ENCODE assay signal across 15 cellular contexts in genomic region chr19:1768248-1768647, GRCh38. TPM values are rescaled to one million over a fixed set of nuclear protein-coding genes. Genes with fewer than 3 reads are reported as not detected.
DNase-seq lines count a peak whose midpoint lies in the region; ATAC-seq and TF ChIP-seq lines count a peak whose summit lies in the region.
"Had no signal": no experiment of that assay in that cellular context is flagged by ENCODE, and none has a peak within 500 bp of the region (broad histone marks: within the 10 kb centered on the region; RNA-seq: fewer than 3 reads in every experiment).

No MANE protein-coding gene starts in this region.

- H3K9me3 ChIP-seq in cardiac muscle cell (ENCODE audit: low read depth) (no peaks in the 10 kb centered on the region), PC-3 (ENCODE audit: low read length) (0 out of 2 replicates have a peak, but pooled peaks cover 4% of the 10 kb centered on the region)

- H3K36me3 ChIP-seq in cardiac muscle cell: no peaks in the 10 kb centered on the region
- no peaks in the 10 kb centered on the region for H3K36me3 ChIP-seq in PC-3 (ENCODE audit: low read depth, low read length)

- TF ChIP-seq CTCF in cardiac muscle cell (IDR thresholded peaks at IDR 0.05; ENCODE audit: low read depth, low read length) (peak; percentile 44), PC-3 (conservative IDR thresholded peaks at IDR 0.05; ENCODE audit: low read depth, low read length) (peak; percentile 28; the same call in 1 of the 2 replicates), fibroblast of villous mesenchyme (IDR thresholded peaks at IDR 0.05; ENCODE audit: insufficient read depth, low read depth, low read length) (peak; percentile 43)

- no peaks in the 10 kb centered on the region for H3K79me2 ChIP-seq in PC-3 (ENCODE audit: low read length)

- H2AFZ ChIP-seq in PC-3 (ENCODE audit: low read length): no peak overlapping the region

- H3K4me3 ChIP-seq in cardiac muscle cell (no peak overlapping the region), PC-3 (ENCODE audit: low read length) (no peak overlapping the region), fibroblast of villous mesenchyme (ENCODE audit: low read depth, low read length) (no peak overlapping the region)

- intact Hi-C loops in cardiac septum (cut with DNase I) (loop anchor here (2.0 to 5.0 kb wide), 3 partner anchors 96 to 221 kb away; partner anchors contain the start of gene UQCR11), PC-3 (cut with micrococcal nuclease) (no loop called here)

- no peak overlapping the region for H3K9ac ChIP-seq in PC-3 (ENCODE audit: low read length)

- BruUV-seq in PC-3 (replicated peaks; lab: Mats Ljungman, UMichigan): no TSS peak

- DNase-seq in cardiac muscle cell (ENCODE audit: low read depth in 1 of 2, low spot score in 1 of 2) (peak; percentile 22 to 53), cardiac septum (ENCODE audit: low spot score) (no peak), PC-3 (no peak), fibroblast of villous mesenchyme (ENCODE audit: low read depth) (peak; percentile 20), NCI-H1092 (lab: John Stamatoyannopoulos, UW) (no peak), T-helper 2 cell (no peak)
- DNase-seq: activated T-cell treated with anti-CD3 and anti-CD28 coated beads, Interleukin-2, amount 50 U/mL, for 1 hour; NCI-H1436 treated with DMSO at 0.1 percent for 48 hours had no signal

- ATAC-seq in PC-3 (no peak), GM21381 (IDR thresholded peaks at IDR 0.05; ENCODE audit: unreplicated experiment) (no peak), HG03571 (IDR thresholded peaks at IDR 0.05; ENCODE audit: unreplicated experiment) (no peak)

- no peaks in the 10 kb centered on the region for H3K9me2 ChIP-seq in PC-3 (replicated peaks; ENCODE audit: low read length)

- no peak overlapping the region for H3K4me2 ChIP-seq in PC-3 (ENCODE audit: low read length)

- H3K27ac ChIP-seq in cardiac muscle cell (no peak overlapping the region), PC-3 (ENCODE audit: low read length) (no peak overlapping the region)
- H3K27ac ChIP-seq: HL-60 had no signal

- no peaks in the 10 kb centered on the region for H4K20me1 ChIP-seq in PC-3 (ENCODE audit: low read length)

- no peaks in the 10 kb centered on the region for H3F3A ChIP-seq in PC-3 (ENCODE audit: low read length, unreplicated experiment)

- no peaks in the 10 kb centered on the region for H3K4me1 ChIP-seq in cardiac muscle cell (ENCODE audit: low read depth)
- H3K4me1 ChIP-seq in PC-3 (ENCODE audit: insufficient read depth, low read length): peaks cover 11% of the 10 kb centered on the region

- POLR2A ChIA-PET in PC-3 (lab: Charles Lee; ENCODE audit: unreplicated experiment): no interaction called here

- CTCF ChIA-PET in PC-3 (lab: Charles Lee): interaction anchor here (0.6 to 1.0 kb wide), 3 partner anchors 12 to 96 kb away, joined by 3 to 6 read pairs (median 4); no protein-coding TSS in a partner anchor

- H3K27me3 ChIP-seq in cardiac muscle cell (peaks cover 100% of the 10 kb centered on the region), PC-3 (ENCODE audit: low read length) (no peaks in the 10 kb centered on the region)

RNA-seq across cellular contexts. Expression of gene ONECUT3, which starts 14.9 kb away (rescaled TPM):
- total RNA-seq in cardiac muscle cell: not detected in 2 replicates
- not detected in 2 replicates for polyA plus RNA-seq in cardiac muscle cell
- not detected for total RNA-seq in cardiac septum
- total RNA-seq in PC-3 (2014; rRNA removed): 1.4 and 2.0 TPM in 2 replicates
- not detected in 2 replicates for total RNA-seq in fibroblast of villous mesenchyme
- total RNA-seq: glomerular endothelial cell, mesothelial cell of epicardium, sciatic nerve, ureter had no signal

RNA-seq across cellular contexts. Expression of gene ATP8B3, which starts 43.8 kb away (rescaled TPM):
- total RNA-seq in cardiac muscle cell (1.2 and 8.6 TPM in 2 replicates), cardiac septum (0.78 TPM), PC-3 (2014; rRNA removed) (3.9 and 4.2 TPM in 2 replicates), fibroblast of villous mesenchyme (0.86 and 1.6 TPM in 2 replicates)
- polyA plus RNA-seq in cardiac muscle cell: 3.0 and 9.2 TPM in 2 replicates

Comparison
In these comparisons a context has a peak if more than half of its experiments do, and no peak if none do; other contexts are left out.
1. DNase-seq: peak in cardiac muscle cell (2 of 2) and fibroblast of villous mesenchyme (single experiment); none in cardiac septum (single experiment), PC-3 (single experiment), NCI-H1092 (single experiment) and T-helper 2 cell (0 of 5).
2. Peak in every context shown above with its lines, with median percentiles within 50 percentile points of each other: CTCF ChIP-seq.